In the genomic region with DNA sequence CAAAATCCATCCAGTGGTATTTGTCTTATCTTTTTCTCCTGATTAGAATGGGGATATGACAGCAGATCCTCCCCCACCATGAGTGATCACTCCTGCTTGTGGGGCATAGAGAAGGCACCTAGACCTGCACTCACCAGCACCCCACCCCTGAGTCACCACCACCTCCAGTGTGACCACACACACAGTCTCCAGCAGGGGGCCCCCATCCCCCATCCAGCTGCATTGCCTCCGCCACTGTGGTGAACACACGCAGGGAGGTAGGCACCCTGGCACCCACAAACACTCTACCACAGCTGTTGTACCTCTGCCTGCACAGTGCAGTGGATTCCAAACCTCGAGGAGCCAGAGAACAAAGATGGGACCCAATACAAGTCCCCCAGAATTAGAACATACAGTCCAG, we compare ENCODE assay signal across 9 cellular contexts. TPM values are rescaled to one million over a fixed set of nuclear protein-coding genes. Genes with fewer than 3 reads are reported as not detected.
DNase-seq lines count a peak whose midpoint lies in the region; ATAC-seq and TF ChIP-seq lines count a peak whose summit lies in the region.
"Had no signal": no experiment of that assay in that cellular context is flagged by ENCODE, and none has a peak within 500 bp of the region (broad histone marks: within the 10 kb centered on the region; RNA-seq: fewer than 3 reads in every experiment).

No MANE protein-coding gene starts in this region.

- DNase-seq in BJ (ENCODE audit: low read depth) (no peak), superior temporal gyrus (ENCODE audit: extremely low spot score) (no peak), NOMO-1 treated with DMSO at 0.1 percent for 48 hours (lab: John Stamatoyannopoulos, UW; ENCODE audit: unreplicated experiment) (no peak)
- DNase-seq in activated CD4-positive, alpha-beta T cell treated with anti-CD3 and anti-CD28 coated beads for 1 hour, result peak; percentile 20
- peak in 2 of 3 donors; percentile 9 to 19 for DNase-seq in effector memory CD4-positive, alpha-beta T cell
- DNase-seq in stimulated activated CD4-positive, alpha-beta T cell treated with anti-CD3 and anti-CD28 coated beads, Interleukin-1b, Interleukin-23, amount 100 ng/mL, for 48 hours, result peak; percentile 72

- H3K9me3 ChIP-seq in effector memory CD4-positive, alpha-beta T cell (ENCODE audit: control insufficient read depth, low read length), result no peaks in the 10 kb centered on the region

- ATAC-seq in GM19351 (IDR thresholded peaks at IDR 0.05; ENCODE audit: unreplicated experiment) (peak; percentile 99), HG03520 (IDR thresholded peaks at IDR 0.05; ENCODE audit: unreplicated experiment) (peak; percentile 87)

- H3K4me1 ChIP-seq in effector memory CD4-positive, alpha-beta T cell (ENCODE audit: control insufficient read depth, insufficient read depth, low read length, poor library complexity, severe bottlenecking), result no peaks in the 10 kb centered on the region

- no peaks in the 10 kb centered on the region for H3K27me3 ChIP-seq in BJ (ENCODE audit: control insufficient read depth, insufficient read depth, low read length)
- H3K27me3 ChIP-seq in effector memory CD4-positive, alpha-beta T cell (replicated peaks; ENCODE audit: control insufficient read depth, insufficient read depth, low read length, poor library complexity, severe bottlenecking), result no peaks in the 10 kb centered on the region

- peak; percentile 22; the same call in 1 of the 2 replicates for TF ChIP-seq CTCF in BJ (IDR thresholded peaks at IDR 0.05; ENCODE audit: insufficient read depth, low read depth, low read length)

- no peaks in the 10 kb centered on the region for H3K36me3 ChIP-seq in BJ (ENCODE audit: control insufficient read depth, insufficient read depth, low read length)
- no peaks in the 10 kb centered on the region for H3K36me3 ChIP-seq in effector memory CD4-positive, alpha-beta T cell (ENCODE audit: control insufficient read depth, insufficient read depth, low read length)

- CTCF ChIA-PET in BJ (lab: Yijun Ruan, JAX), result interaction anchor here (0.6 kb wide), 1 partner anchor 628 kb away, joined by 3 read pairs; no protein-coding TSS in a partner anchor

- no peak overlapping the region for H3K4me3 ChIP-seq in BJ (ENCODE audit: low read depth, low read length)
- no peak overlapping the region for H3K4me3 ChIP-seq in effector memory CD4-positive, alpha-beta T cell (ENCODE audit: insufficient read depth, low read depth, low read length, poor library complexity, severe bottlenecking)
- H3K4me3 ChIP-seq: lung had no signal

- H3K27ac ChIP-seq in effector memory CD4-positive, alpha-beta T cell (ENCODE audit: insufficient read depth, low read length, poor library complexity, severe bottlenecking), result no peak overlapping the region

- POLR2A ChIA-PET in BJ (lab: Charles Lee), result no interaction called here

RNA-seq across cellular contexts. Expression of gene MAGEA8, which starts 9.0 kb away (rescaled TPM):
- not detected in 2 replicates for polyA plus RNA-seq in BJ (2011; rRNA removed)
- polyA minus RNA-seq in BJ (2011; rRNA and poly(A)+ RNA removed), result not detected in 2 replicates
- polyA plus RNA-seq: lung had no signal

RNA-seq across cellular contexts. Expression of gene HSFX4, which starts 57.4 kb away (rescaled TPM):
- not detected in 2 replicates for polyA plus RNA-seq in BJ (2011; rRNA removed)
- not detected in 2 replicates for polyA minus RNA-seq in BJ (2011; rRNA and poly(A)+ RNA removed)

Comparison
In these comparisons a context has a peak if more than half of its experiments do, and no peak if none do; other contexts are left out.
1. DNase-seq: peak in activated CD4-positive, alpha-beta T cell treated with anti-CD3 and anti-CD28 coated beads for 1 hour (single experiment), effector memory CD4-positive, alpha-beta T cell (2 of 3) and stimulated activated CD4-positive, alpha-beta T cell treated with anti-CD3 and anti-CD28 coated beads, Interleukin-1b, Interleukin-23, amount 100 ng/mL, for 48 hours (single experiment); none in BJ (single experiment), superior temporal gyrus (single experiment) and NOMO-1 treated with DMSO at 0.1 percent for 48 hours (single experiment).